Comparison of ENCODE assay signal across 15 cellular contexts in the genomic region with DNA sequence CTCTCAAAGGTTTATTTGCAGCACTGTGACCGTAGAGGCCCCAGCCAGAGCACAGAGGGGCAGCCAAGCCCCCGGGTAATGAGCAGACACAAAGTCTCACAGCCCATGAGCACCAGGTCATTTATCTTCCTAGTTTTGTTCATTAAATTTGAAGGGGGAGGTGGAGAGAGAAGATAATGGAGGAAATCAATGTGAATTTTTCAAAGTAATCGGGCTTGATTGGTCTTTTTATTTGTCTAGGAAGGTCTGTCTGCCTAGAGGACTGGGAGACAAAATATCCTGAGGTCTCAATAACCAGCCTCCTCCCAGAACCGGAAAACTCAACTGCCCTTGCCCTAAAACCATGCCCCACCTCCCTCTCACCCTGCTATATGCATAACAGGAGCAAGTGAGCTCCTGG.
A peak's percentile ranks its signal among the peaks of the same experiment; 100 is the strongest.
DNase-seq lines count a peak whose midpoint lies in the region; TF ChIP-seq lines count a peak whose summit lies in the region.
"Had no signal": no experiment of that assay in that cellular context is flagged by ENCODE, and none has a peak within 500 bp of the region (broad histone marks: within the 10 kb centered on the region; RNA-seq: fewer than 3 reads in every experiment).

No MANE protein-coding gene starts in this region.

- H3K79me2 ChIP-seq in OCI-LY1 (ENCODE audit: insufficient read depth, low read length): no peaks in the 10 kb centered on the region

- no peaks in the 10 kb centered on the region for H3K9me2 ChIP-seq in OCI-LY1 (ENCODE audit: low read depth, low read length)

- no peaks in the 10 kb centered on the region for H3F3A ChIP-seq in OCI-LY1 (ENCODE audit: insufficient read depth, low read length)

- no peaks in the 10 kb centered on the region for H3K27me3 ChIP-seq in BLaER1
- H3K27me3 ChIP-seq in OCI-LY1 (ENCODE audit: insufficient read depth, low read length): no peaks in the 10 kb centered on the region

- H3K36me3 ChIP-seq in BLaER1 (peaks cover 17% of the 10 kb centered on the region), OCI-LY1 (ENCODE audit: insufficient read depth, low read length) (no peaks in the 10 kb centered on the region)

- H3K4me1 ChIP-seq in BLaER1 (peaks cover 99% of the 10 kb centered on the region), OCI-LY1 (ENCODE audit: insufficient read depth, low read length, severe bottlenecking) (peaks cover 29% of the 10 kb centered on the region)

- intact Hi-C loops in activated T-helper 2 cell treated with anti-CD3 and anti-CD28 coated beads, Interferon-gamma antibody, Interleukin-2, Interleukin-4, amounts not matched to agents 10 μg/mL and 5 μg/mL and 100 μg/mL, durations not matched to agents 14 hours and 24 hours and 36 hours (cut with micrococcal nuclease): no loop called here

- H4K20me1 ChIP-seq in BLaER1: no peaks in the 10 kb centered on the region
- H4K20me1 ChIP-seq in OCI-LY1 (ENCODE audit: insufficient read depth, low read length): no peaks in the 10 kb centered on the region

- H3K4me3 Mint-ChIP-seq in neural crest cell: no peak overlapping the region
- no peak overlapping the region for H3K4me3 Mint-ChIP-seq in activated T-helper 2 cell treated with anti-CD3 and anti-CD28 coated beads, Interferon-gamma antibody, Interleukin-2, Interleukin-4, amounts not matched to agents 10 μg/mL and 5 μg/mL and 100 μg/mL, durations not matched to agents 14 hours and 24 hours and 36 hours (ENCODE audit: low read depth)
- H3K4me3 Mint-ChIP-seq: CD8-positive, alpha-beta T cell; H9 had no signal

- no peaks in the 10 kb centered on the region for H3K36me3 Mint-ChIP-seq in neural crest cell (ENCODE audit: low read depth)
- no peaks in the 10 kb centered on the region for H3K36me3 Mint-ChIP-seq in activated T-helper 2 cell treated with anti-CD3 and anti-CD28 coated beads, Interferon-gamma antibody, Interleukin-2, Interleukin-4, amounts not matched to agents 10 μg/mL and 5 μg/mL and 100 μg/mL, durations not matched to agents 14 hours and 24 hours and 36 hours (ENCODE audit: low read depth)

- H3K27me3 Mint-ChIP-seq in neural crest cell (ENCODE audit: low read depth): no peaks in the 10 kb centered on the region
- no peaks in the 10 kb centered on the region for H3K27me3 Mint-ChIP-seq in activated T-helper 2 cell treated with anti-CD3 and anti-CD28 coated beads, Interferon-gamma antibody, Interleukin-2, Interleukin-4, amounts not matched to agents 10 μg/mL and 5 μg/mL and 100 μg/mL, durations not matched to agents 14 hours and 24 hours and 36 hours (ENCODE audit: low read depth)

- H3K9me3 ChIP-seq in BLaER1 (peaks cover 7% of the 10 kb centered on the region), OCI-LY1 (ENCODE audit: low read length) (no peaks in the 10 kb centered on the region)

- peak overlapping the region; percentile 97 for H3K27ac ChIP-seq in BLaER1
- H3K27ac ChIP-seq in OCI-LY1 (ENCODE audit: low read depth, low read length, poor library complexity, severe bottlenecking): peak overlapping the region; percentile 15

- H3K9me3 Mint-ChIP-seq in neural crest cell: peaks cover 3% of the 10 kb centered on the region
- no peaks in the 10 kb centered on the region for H3K9me3 Mint-ChIP-seq in activated T-helper 2 cell treated with anti-CD3 and anti-CD28 coated beads, Interferon-gamma antibody, Interleukin-2, Interleukin-4, amounts not matched to agents 10 μg/mL and 5 μg/mL and 100 μg/mL, durations not matched to agents 14 hours and 24 hours and 36 hours
- H3K9me3 Mint-ChIP-seq: CD8-positive, alpha-beta T cell; H9 had no signal

- peak overlapping the region; percentile 72 for H3K27ac Mint-ChIP-seq in neural crest cell (ENCODE audit: unreplicated experiment)
- no peak overlapping the region for H3K27ac Mint-ChIP-seq in activated T-helper 2 cell treated with anti-CD3 and anti-CD28 coated beads, Interferon-gamma antibody, Interleukin-2, Interleukin-4, amounts not matched to agents 10 μg/mL and 5 μg/mL and 100 μg/mL, durations not matched to agents 14 hours and 24 hours and 36 hours
- H3K27ac Mint-ChIP-seq: CD8-positive, alpha-beta T cell had no signal

- H2AFZ ChIP-seq in OCI-LY1 (ENCODE audit: low read length): no peak overlapping the region

- peak overlapping the region; percentile 39; the same call in 1 of the 2 replicates for H3K9ac ChIP-seq in BLaER1
- H3K9ac ChIP-seq in OCI-LY1 (ENCODE audit: low read length): no peak overlapping the region

- peak overlapping the region; percentile 92 for H3K4me2 ChIP-seq in BLaER1
- no peak overlapping the region for H3K4me2 ChIP-seq in OCI-LY1 (ENCODE audit: low read length)

- TF ChIP-seq CTCF in OCI-LY1 (IDR thresholded peaks at IDR 0.05; ENCODE audit: low read length) (no peak), neural crest cell (conservative IDR thresholded peaks at IDR 0.05) (no peak)

- no peak for DNase-seq in neural crest cell (ENCODE audit: low read depth, low spot score)
- DNase-seq in retina: peak; percentile 46
- no peak for DNase-seq in dedifferentiated amniotic fluid mesenchymal stem cell (ENCODE audit: extremely low spot score)
- no peak for DNase-seq in NCI-H345 (lab: John Stamatoyannopoulos, UW)
- no peak for DNase-seq in activated T-helper 2 cell treated with anti-CD3 and anti-CD28 coated beads, Interferon-gamma antibody, Interleukin-2, Interleukin-4, amounts not matched to agents 10 μg/mL and 5 μg/mL and 100 μg/mL, durations not matched to agents 14 hours and 24 hours and 36 hours (ENCODE audit: low spot score)
- DNase-seq: ACHN; CD8-positive, alpha-beta T cell; DMS 273 treated with DMSO at 0.1 percent for 48 hours; DMS53; DND-41; EL; H9 had no signal

- H3K4me1 Mint-ChIP-seq in neural crest cell: peaks cover 19% of the 10 kb centered on the region
- no peaks in the 10 kb centered on the region for H3K4me1 Mint-ChIP-seq in activated T-helper 2 cell treated with anti-CD3 and anti-CD28 coated beads, Interferon-gamma antibody, Interleukin-2, Interleukin-4, amounts not matched to agents 10 μg/mL and 5 μg/mL and 100 μg/mL, durations not matched to agents 14 hours and 24 hours and 36 hours (ENCODE audit: low read depth)

- no peak overlapping the region for H3K4me3 ChIP-seq in BLaER1
- no peak overlapping the region for H3K4me3 ChIP-seq in OCI-LY1 (ENCODE audit: low read depth, low read length, poor library complexity, severe bottlenecking)
- H3K4me3 ChIP-seq: GM12878 had no signal
